Comparison of ENCODE assay signal across 21 cellular contexts in genomic region chr14:101087614-101088394, GRCh38.
DNase-seq lines count a peak whose midpoint lies in the region; ATAC-seq and TF ChIP-seq lines count a peak whose summit lies in the region.
"Had no signal": no experiment of that assay in that cellular context is flagged by ENCODE, and none has a peak within 500 bp of the region (broad histone marks: within the 10 kb centered on the region; RNA-seq: fewer than 3 reads in every experiment).

No MANE protein-coding gene starts in this region.

- H3K27me3 ChIP-seq in gastrocnemius medialis: no peaks in the 10 kb centered on the region

- DNase-seq in GM04503 (ENCODE audit: low read depth): peak; percentile 27
- DNase-seq in RPMI7951 (ENCODE audit: low read depth): peak; percentile 15
- DNase-seq in left cardiac atrium: peak; percentile 15
- peak in 1 of 2 donors; percentile 25 for DNase-seq in gastrocnemius medialis
- DNase-seq in T1000 (lab: John Stamatoyannopoulos, UW): no peak
- DNase-seq in erythroblast (lab: John Stamatoyannopoulos, UW): no peak
- DNase-seq: activated CD4-positive, CD25-positive, alpha-beta regulatory T cell; activated naive CD8-positive, alpha-beta T cell treated with anti-CD3 and anti-CD28 coated beads, Interleukin-2, amount 50 U/mL, for 24 hours; cortex of kidney; HFFc6; hypothalamus; lower lobe of right lung; NCI-H2029; NCI-H524 treated with DMSO at 0.1 percent for 48 hours; nucleus accumbens; PC-3; small intestine had no signal

- H3K4me1 ChIP-seq in gastrocnemius medialis: no peaks in the 10 kb centered on the region
- H3K4me1 ChIP-seq: esophagus muscularis mucosa, lower lobe of right lung had no signal

- intact Hi-C loops in left cardiac atrium (cut with DNase I) (no loop called here), gastrocnemius medialis (cut with DNase I; ENCODE audit: low total_unique reads) (no loop called here)

- no peak overlapping the region for H3K4me3 ChIP-seq in gastrocnemius medialis
- H3K4me3 ChIP-seq: esophagus muscularis mucosa, lower lobe of right lung had no signal

- peak in 1 of 2 donors; percentile 47 for ATAC-seq in left cardiac atrium
- ATAC-seq in gastrocnemius medialis: peak; percentile 19 to 58
- no peak for ATAC-seq in GM19397 (IDR thresholded peaks at IDR 0.05; ENCODE audit: unreplicated experiment)
- ATAC-seq in GM18909 (IDR thresholded peaks at IDR 0.05; ENCODE audit: poor library complexity, unreplicated experiment): no peak
- ATAC-seq: activated naive CD8-positive, alpha-beta T cell treated with anti-CD3 and anti-CD28 coated beads, Interleukin-2, amount 50 U/mL, for 24 hours; PC-3 had no signal

- H3K36me3 ChIP-seq in gastrocnemius medialis: no peaks in the 10 kb centered on the region
- H3K36me3 ChIP-seq: esophagus muscularis mucosa, lower lobe of right lung had no signal

- no peak overlapping the region for H3K27ac ChIP-seq in gastrocnemius medialis
- H3K27ac ChIP-seq: esophagus muscularis mucosa, HL-60, lower lobe of right lung had no signal

- TF ChIP-seq CTCF in gastrocnemius medialis (IDR thresholded peaks at IDR 0.05 in 4 of 5, conservative IDR thresholded peaks at IDR 0.05 in 1 of 5): no peak

- TF ChIP-seq POLR2A in gastrocnemius medialis (IDR thresholded peaks at IDR 0.05) (no peak), erythroblast (IDR thresholded peaks at IDR 0.05; ENCODE audit: low read length) (no peak)

- in situ Hi-C loops in gastrocnemius medialis (cut with MboI; ENCODE audit: low sequenced_read_pairs in 4 of 4): no loop called here

- H3K9me3 ChIP-seq in gastrocnemius medialis: no peaks in the 10 kb centered on the region
- H3K9me3 ChIP-seq: lower lobe of right lung had no signal

Comparison
In these comparisons a context has a peak if more than half of its experiments do, and no peak if none do; other contexts are left out.
1. DNase-seq: peak in GM04503 (single experiment), RPMI7951 (single experiment) and left cardiac atrium (single experiment); none in T1000 (single experiment) and erythroblast (0 of 2).
2. ATAC-seq: peak in gastrocnemius medialis (2 of 2); none in GM19397 (single experiment) and GM18909 (single experiment).